In the genomic region with DNA sequence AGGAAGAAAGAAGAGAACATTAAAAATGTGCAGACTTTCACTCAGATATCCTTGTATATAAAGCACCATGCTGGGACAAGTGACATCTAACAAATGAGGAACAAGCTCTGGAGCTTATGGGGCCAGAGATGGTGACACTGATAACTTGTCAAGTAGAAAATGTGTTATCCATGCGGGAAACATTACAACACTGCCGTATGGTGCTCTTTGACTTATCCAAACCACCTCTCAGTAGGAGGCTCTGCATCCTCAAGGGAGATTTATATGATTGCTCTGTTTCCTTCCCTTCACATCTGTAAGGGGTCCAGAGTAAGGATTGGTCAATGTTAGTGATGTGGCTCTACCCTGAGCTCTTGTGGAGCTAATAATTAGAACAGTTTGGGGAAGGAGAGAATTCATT, we compare ENCODE assay signal across 28 cellular contexts. TPM values are rescaled to one million over a fixed set of nuclear protein-coding genes. Genes with fewer than 3 reads are reported as not detected.
"Had no signal": no experiment of that assay in that cellular context is flagged by ENCODE, and none has a peak within 500 bp of the region (broad histone marks: within the 10 kb centered on the region; RNA-seq: fewer than 3 reads in every experiment).

No MANE protein-coding gene starts in this region.

- H3K4me1 Mint-ChIP-seq: stimulated activated effector memory CD8-positive, alpha-beta T cell treated with anti-CD3 and anti-CD28 coated beads, Interleukin-12 subunit alpha, Interleukin-12 subunit beta, amount 100 ng/mL, for 72 hours had no signal

- H3K36me3 Mint-ChIP-seq: activated naive CD8-positive, alpha-beta T cell; type B pancreatic cell had no signal

- H3K27ac ChIP-seq: body of pancreas, coronary artery, gastrocnemius medialis, left lung, lower lobe of right lung, spleen, thoracic aorta, uterus had no signal

- H3K4me1 ChIP-seq: body of pancreas, gastrocnemius medialis, uterus had no signal

- H3K9me3 Mint-ChIP-seq: activated B cell treated with CpG ODN at 0.5 μM for 24 hours; activated CD8-positive, alpha-beta T cell treated with anti-CD3 and anti-CD28 coated beads for 36 hours; activated T-cell treated with anti-CD3 and anti-CD28 coated beads, Interleukin-2, amount 50 U/mL, for 4 hours; activated T-helper 17 cell treated with anti-CD3 and anti-CD28 coated beads, Interleukin-2, amount 50 U/mL, for 72 hours; effector memory CD8-positive, alpha-beta T cell; nephron; stimulated activated effector memory CD8-positive, alpha-beta T cell treated with anti-CD3 and anti-CD28 coated beads, Interleukin-12 subunit alpha, Interleukin-12 subunit beta, amount 100 ng/mL, for 72 hours; stimulated activated naive CD8-positive, alpha-beta T cell treated with anti-CD3 and anti-CD28 coated beads, Interleukin-15, Interleukin-2, amounts not matched to agents 100 ng/mL and 50 ng/mL, for 24 hours; type B pancreatic cell had no signal

- DNase-seq: activated B cell treated with CpG ODN at 0.5 μM for 24 hours; activated CD4-positive, alpha-beta T cell treated with anti-CD3 and anti-CD28 coated beads, Interleukin-2, amount 50 U/mL, for 1 hour; activated CD8-positive, alpha-beta T cell treated with anti-CD3 and anti-CD28 coated beads for 36 hours; activated T-cell treated with anti-CD3 and anti-CD28 coated beads, Interleukin-2, amount 50 U/mL, for 4 hours; aorta; body of pancreas; effector memory CD8-positive, alpha-beta T cell; erythroblast; gastrocnemius medialis; glutamatergic neuron; left lung; lower lobe of right lung; mesenchymal stem cell; mucosa of descending colon; posterior cingulate gyrus; right cardiac atrium; spleen; stimulated activated CD4-positive, alpha-beta T cell treated with anti-CD3 and anti-CD28 coated beads, Interleukin-4, amount 100 ng/mL, for 24 hours; uterus had no signal

- H3K4me3 ChIP-seq: body of pancreas, coronary artery, gastrocnemius medialis, left lung, lower lobe of right lung, mucosa of descending colon, spleen, thoracic aorta, uterus had no signal

- H3K27ac Mint-ChIP-seq: activated B cell treated with CpG ODN at 0.5 μM for 24 hours; activated CD8-positive, alpha-beta T cell treated with anti-CD3 and anti-CD28 coated beads for 36 hours; activated naive CD8-positive, alpha-beta T cell; activated T-helper 17 cell treated with anti-CD3 and anti-CD28 coated beads, Interleukin-2, amount 50 U/mL, for 72 hours; effector memory CD8-positive, alpha-beta T cell; nephron; stimulated activated effector memory CD8-positive, alpha-beta T cell treated with anti-CD3 and anti-CD28 coated beads, Interleukin-12 subunit alpha, Interleukin-12 subunit beta, amount 100 ng/mL, for 72 hours; stimulated activated naive CD8-positive, alpha-beta T cell treated with anti-CD3 and anti-CD28 coated beads, Interleukin-15, Interleukin-2, amounts not matched to agents 100 ng/mL and 50 ng/mL, for 24 hours; type B pancreatic cell had no signal

- H3K4me3 Mint-ChIP-seq: activated B cell treated with CpG ODN at 0.5 μM for 24 hours; activated CD8-positive, alpha-beta T cell treated with anti-CD3 and anti-CD28 coated beads for 36 hours; activated naive CD8-positive, alpha-beta T cell; activated T-cell treated with anti-CD3 and anti-CD28 coated beads, Interleukin-2, amount 50 U/mL, for 4 hours; activated T-helper 17 cell treated with anti-CD3 and anti-CD28 coated beads, Interleukin-2, amount 50 U/mL, for 72 hours; effector memory CD8-positive, alpha-beta T cell; nephron; stimulated activated effector memory CD8-positive, alpha-beta T cell treated with anti-CD3 and anti-CD28 coated beads, Interleukin-12 subunit alpha, Interleukin-12 subunit beta, amount 100 ng/mL, for 72 hours; stimulated activated naive CD8-positive, alpha-beta T cell treated with anti-CD3 and anti-CD28 coated beads, Interleukin-15, Interleukin-2, amounts not matched to agents 100 ng/mL and 50 ng/mL, for 24 hours; type B pancreatic cell had no signal

- H3K36me3 ChIP-seq: gastrocnemius medialis, left lung, lower lobe of right lung, spleen, thoracic aorta, uterus had no signal

- H3K9me3 ChIP-seq: body of pancreas, gastrocnemius medialis, left lung, lower lobe of right lung, mucosa of descending colon, spleen, thoracic aorta, uterus had no signal

RNA-seq across cellular contexts. Expression of gene KCTD16, which starts 23.5 kb away (rescaled TPM):
- total RNA-seq: activated B cell treated with CpG ODN at 0.5 μM for 24 hours; activated T-cell treated with anti-CD3 and anti-CD28 coated beads, Interleukin-2, amount 50 U/mL, for 4 hours; T-helper 1 cell treated with Interleukin-12 subunit alpha and Interleukin-12 subunit beta and Interleukin-4 antibody, amounts not matched to agents 30 ng/mL and 1 ng/mL, for 36 hours had no signal
